ENCODE assay signal across 9 cellular contexts in the genomic region with DNA sequence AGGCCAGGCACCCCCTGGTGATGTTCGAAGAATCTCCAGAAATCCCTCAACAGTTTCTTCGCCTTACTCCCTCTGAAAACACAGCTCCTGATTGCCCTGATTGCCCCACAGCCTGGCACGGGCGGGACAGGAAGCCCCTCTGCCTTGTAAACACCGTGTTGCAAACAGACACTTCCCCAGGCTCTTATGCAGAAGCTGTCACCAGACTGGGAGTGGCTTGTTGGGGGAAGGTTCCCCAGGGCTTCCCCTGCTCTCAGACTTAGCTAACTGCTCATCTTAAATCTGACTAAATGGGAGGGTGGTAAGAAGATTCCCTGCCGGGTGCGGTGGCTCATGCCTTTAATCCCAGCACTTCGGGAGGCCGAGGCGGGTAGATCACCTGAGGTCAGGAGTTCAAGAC. TPM values are rescaled to one million over a fixed set of nuclear protein-coding genes. Genes with fewer than 3 reads are reported as not detected.
DNase-seq lines count a peak whose midpoint lies in the region; ATAC-seq and TF ChIP-seq lines count a peak whose summit lies in the region.
"Had no signal": no experiment of that assay in that cellular context is flagged by ENCODE, and none has a peak within 500 bp of the region (broad histone marks: within the 10 kb centered on the region; RNA-seq: fewer than 3 reads in every experiment).

No MANE protein-coding gene starts in this region.

- 44 to 69% methylated on average over 10 of the region's 10 CpGs for WGBS in testis, 2 donors

- peaks cover 27 to 45% of the 10 kb centered on the region in 2 donors for H3K36me3 Mint-ChIP-seq in activated T-cell treated with anti-CD3 and anti-CD28 coated beads, Interleukin-2, amount 50 U/mL, for 72 hours (ENCODE audit: insufficient read depth in 2 of 2)

- H3K4me1 Mint-ChIP-seq in activated T-cell treated with anti-CD3 and anti-CD28 coated beads, Interleukin-2, amount 50 U/mL, for 72 hours (ENCODE audit: low read depth), result peaks cover 99% of the 10 kb centered on the region

- peak overlapping the region; percentile 92 for H3K27ac Mint-ChIP-seq in activated T-cell treated with anti-CD3 and anti-CD28 coated beads, Interleukin-2, amount 50 U/mL, for 72 hours

- no peak for TF ChIP-seq POLR2A in testis (IDR thresholded peaks at IDR 0.05)

- TF ChIP-seq CTCF in left lung (IDR thresholded peaks at IDR 0.05) (no peak), testis (IDR thresholded peaks at IDR 0.05) (no peak), foreskin keratinocyte (conservative IDR thresholded peaks at IDR 0.05) (no peak)

- ATAC-seq in GM18511 (IDR thresholded peaks at IDR 0.05; ENCODE audit: unreplicated experiment), result peak; percentile 68
- ATAC-seq in activated T-cell treated with anti-CD3 and anti-CD28 coated beads, Interleukin-2, amount 50 U/mL, for 72 hours (replicated peaks in 1 of 2), result peak; percentile 55 to 65
- peak; percentile 86 for ATAC-seq in left lung
- no peak for ATAC-seq in foreskin keratinocyte

- DNase-seq in NOMO-1 (lab: John Stamatoyannopoulos, UW; ENCODE audit: unreplicated experiment in 2 of 2) (peak; percentile 91 to 97), left lung (peak; percentile 89 to 93), testis (peak; percentile 49), foreskin keratinocyte (no peak), COLO829 (ENCODE audit: low spot score) (no peak), HPDE6-E6E7 (ENCODE audit: extremely low spot score) (no peak)
- DNase-seq in activated T-cell treated with anti-CD3 and anti-CD28 coated beads, Interleukin-2, amount 50 U/mL, for 72 hours, result peak; percentile 75

- peaks cover 0 to 11% of the 10 kb centered on the region in 2 donors for H3K27me3 ChIP-seq in left lung
- H3K27me3 ChIP-seq in testis, result no peaks in the 10 kb centered on the region
- no peaks in the 10 kb centered on the region for H3K27me3 ChIP-seq in foreskin keratinocyte

- H3K4me1 ChIP-seq in left lung (peaks cover 0 to 98% of the 10 kb centered on the region in 2 donors), testis (no peaks in the 10 kb centered on the region), foreskin keratinocyte (no peaks in the 10 kb centered on the region)

- H3K27me3 Mint-ChIP-seq in activated T-cell treated with anti-CD3 and anti-CD28 coated beads, Interleukin-2, amount 50 U/mL, for 72 hours (ENCODE audit: low read depth), result no peaks in the 10 kb centered on the region

- H3K4me3 ChIP-seq in left lung (peak overlapping the region in 1 of 2 donors; percentile 3), testis (no peak overlapping the region)

- H3K27ac ChIP-seq in left lung (peak overlapping the region; percentile 48 to 93), testis (no peak overlapping the region), foreskin keratinocyte (no peak overlapping the region)

- H3K9me3 Mint-ChIP-seq in activated T-cell treated with anti-CD3 and anti-CD28 coated beads, Interleukin-2, amount 50 U/mL, for 72 hours, result peaks cover 8% of the 10 kb centered on the region in 2 donors

- intact Hi-C loops in left lung (cut with DNase I), result no loop called here
- intact Hi-C loops in testis (cut with DNase I; ENCODE audit: low total_unique reads), result no loop called here

- H3K36me3 ChIP-seq in left lung, result no peaks in the 10 kb centered on the region
- no peaks in the 10 kb centered on the region for H3K36me3 ChIP-seq in testis (ENCODE audit: low read depth, missing control alignments)

- peak overlapping the region; percentile 81 to 90 for H3K4me3 Mint-ChIP-seq in activated T-cell treated with anti-CD3 and anti-CD28 coated beads, Interleukin-2, amount 50 U/mL, for 72 hours

- no peaks in the 10 kb centered on the region for H3K9me3 ChIP-seq in left lung
- H3K9me3 ChIP-seq in testis, result no peaks in the 10 kb centered on the region

RNA-seq across cellular contexts. Expression of a gene that starts 11.2 kb away (rescaled TPM):
- 10 to 100 TPM; 43.0 to 45.4 TPM for total RNA-seq in activated T-cell treated with anti-CD3 and anti-CD28 coated beads, Interleukin-2, amount 50 U/mL, for 72 hours
- total RNA-seq in left lung, result 10 to 100 TPM; 19.4 to 84.8 TPM
- total RNA-seq in testis, result 10 to 100 TPM in 1 of 2 donors, 1 to 10 TPM in 1; 7.4 to 14.0 TPM
- polyA plus RNA-seq in testis (ENCODE audit: insufficient read depth, low read depth, low replicate concordance), result 6.1 TPM
- not detected in 2 replicates for total RNA-seq in foreskin keratinocyte
- not detected in 2 replicates for polyA plus RNA-seq in foreskin keratinocyte
- polyA plus RNA-seq: neural cell had no signal

Comparison
In these comparisons a context has a peak if more than half of its experiments do, and no peak if none do; other contexts are left out.
1. DNase-seq: peak in NOMO-1 (2 of 2), activated T-cell treated with anti-CD3 and anti-CD28 coated beads, Interleukin-2, amount 50 U/mL, for 72 hours (2 of 2), left lung (2 of 2) and testis (single experiment); none in foreskin keratinocyte (0 of 2), COLO829 (single experiment) and HPDE6-E6E7 (single experiment).
2. H3K27ac ChIP-seq: peak in left lung (2 of 2); none in testis (0 of 2) and foreskin keratinocyte (single experiment).